Comparison of ENCODE assay signal across 8 cellular contexts in genomic region chr9:131394464-131395026, GRCh38. TPM values are rescaled to one million over a fixed set of nuclear protein-coding genes. Genes with fewer than 3 reads are reported as not detected.
DNase-seq lines count a peak whose midpoint lies in the region; ATAC-seq and TF ChIP-seq lines count a peak whose summit lies in the region.

No MANE protein-coding gene starts in this region.

- no peak for TF ChIP-seq POLR2A in testis (IDR thresholded peaks at IDR 0.05)

- H3K27ac ChIP-seq in C4-2B = peak overlapping the region; percentile 93
- H3K27ac ChIP-seq in HUES64 (ENCODE audit: low read depth, low read length) = peak overlapping the region; percentile 94
- H3K27ac ChIP-seq in testis = peak overlapping the region; percentile 90 to 98

- no peak for TF ChIP-seq CTCF in C4-2B (conservative IDR thresholded peaks at IDR 0.05)
- TF ChIP-seq CTCF in mesothelial cell of epicardium (IDR thresholded peaks at IDR 0.05; ENCODE audit: unreplicated experiment) = no peak
- no peak for TF ChIP-seq CTCF in testis (IDR thresholded peaks at IDR 0.05)

- H3K4me1 Mint-ChIP-seq in activated CD4-positive, alpha-beta memory T cell treated with anti-CD3 and anti-CD28 coated beads for 36 hours (ENCODE audit: low read depth) = peaks cover 45% of the 10 kb centered on the region
- H3K4me1 Mint-ChIP-seq in effector memory CD8-positive, alpha-beta T cell (ENCODE audit: low read depth in 2 of 2) = peaks cover 42 to 51% of the 10 kb centered on the region in 2 donors
- H3K4me1 Mint-ChIP-seq in mesothelial cell of epicardium = peaks cover 46% of the 10 kb centered on the region

- H3K9ac ChIP-seq in HUES64 (ENCODE audit: low read depth, low read length) = peak overlapping the region; percentile 90

- intact Hi-C loops in activated CD4-positive, alpha-beta memory T cell treated with anti-CD3 and anti-CD28 coated beads for 36 hours (cut with micrococcal nuclease) = loop anchor here (1.0 to 10.0 kb wide), 8 partner anchors 12 to 958 kb away; partner anchors contain the start of genes NUP214 and SETX
- intact Hi-C loops in testis (cut with DNase I; ENCODE audit: low total_unique reads) = no loop called here

- no peaks in the 10 kb centered on the region for H3K9me3 Mint-ChIP-seq in activated CD4-positive, alpha-beta memory T cell treated with anti-CD3 and anti-CD28 coated beads for 36 hours
- no peaks in the 10 kb centered on the region for H3K9me3 Mint-ChIP-seq in effector memory CD8-positive, alpha-beta T cell
- H3K9me3 Mint-ChIP-seq in mesothelial cell of epicardium = no peaks in the 10 kb centered on the region

- peak; percentile 62 for DNase-seq in activated CD4-positive, alpha-beta memory T cell treated with anti-CD3 and anti-CD28 coated beads for 36 hours
- peak; percentile 41 to 57 (median 44) for DNase-seq in effector memory CD8-positive, alpha-beta T cell
- peak; percentile 44 to 73 for DNase-seq in mesothelial cell of epicardium (ENCODE audit: low spot score in 2 of 2, unreplicated experiment in 2 of 2)
- DNase-seq in testis = peak; percentile 60
- no peak for DNase-seq in dedifferentiated amniotic fluid mesenchymal stem cell (ENCODE audit: extremely low spot score)

- CTCF ChIA-PET in activated CD4-positive, alpha-beta memory T cell treated with anti-CD3 and anti-CD28 coated beads for 36 hours (lab: Charles Lee) = no interaction called here

- POLR2A ChIA-PET in activated CD4-positive, alpha-beta memory T cell treated with anti-CD3 and anti-CD28 coated beads for 36 hours (lab: Charles Lee) = interaction anchor here (0.7 kb wide), 2 partner anchors 10 to 20 kb away, joined by 5 to 6 read pairs; no protein-coding TSS in a partner anchor

- H3K4me3 Mint-ChIP-seq in activated CD4-positive, alpha-beta memory T cell treated with anti-CD3 and anti-CD28 coated beads for 36 hours = peak overlapping the region; percentile 89
- peak overlapping the region; percentile 85 to 91 for H3K4me3 Mint-ChIP-seq in effector memory CD8-positive, alpha-beta T cell
- peak overlapping the region; percentile 92 for H3K4me3 Mint-ChIP-seq in mesothelial cell of epicardium

- peaks cover 36% of the 10 kb centered on the region for H3K4me1 ChIP-seq in HUES64 (ENCODE audit: insufficient read depth, low read length)
- H3K4me1 ChIP-seq in testis = peaks cover 48% of the 10 kb centered on the region

- H3K27me3 Mint-ChIP-seq in activated CD4-positive, alpha-beta memory T cell treated with anti-CD3 and anti-CD28 coated beads for 36 hours = no peaks in the 10 kb centered on the region
- H3K27me3 Mint-ChIP-seq in effector memory CD8-positive, alpha-beta T cell = no peaks in the 10 kb centered on the region
- no peaks in the 10 kb centered on the region for H3K27me3 Mint-ChIP-seq in mesothelial cell of epicardium (ENCODE audit: low read depth)

- H3K9me3 ChIP-seq in HUES64 (ENCODE audit: insufficient read depth, low read depth, low read length) (no peaks in the 10 kb centered on the region), testis (no peaks in the 10 kb centered on the region)

- H3K27ac Mint-ChIP-seq in activated CD4-positive, alpha-beta memory T cell treated with anti-CD3 and anti-CD28 coated beads for 36 hours = peak overlapping the region; percentile 95
- peak overlapping the region; percentile 95 to 96 for H3K27ac Mint-ChIP-seq in effector memory CD8-positive, alpha-beta T cell
- H3K27ac Mint-ChIP-seq in mesothelial cell of epicardium = peak overlapping the region; percentile 98

- peak; percentile 29 for ATAC-seq in GM19455 (IDR thresholded peaks at IDR 0.05; ENCODE audit: unreplicated experiment)
- peak; percentile 23 for ATAC-seq in effector memory CD8-positive, alpha-beta T cell (replicated peaks)

- peaks cover 8% of the 10 kb centered on the region for H3K36me3 ChIP-seq in HUES64 (ENCODE audit: insufficient read depth, low read length)
- no peaks in the 10 kb centered on the region for H3K36me3 ChIP-seq in testis (ENCODE audit: low read depth, missing control alignments)

- H3K27me3 ChIP-seq in HUES64 (ENCODE audit: insufficient read depth, low read length) = no peaks in the 10 kb centered on the region
- H3K27me3 ChIP-seq in testis = no peaks in the 10 kb centered on the region

- WGBS in HUES64 = under 1% methylated on average over 59 of the region's 61 CpGs
- 0% methylated on average over 13 to 50 of the region's 61 CpGs for WGBS in testis, 2 donors

- H3K36me3 Mint-ChIP-seq in activated CD4-positive, alpha-beta memory T cell treated with anti-CD3 and anti-CD28 coated beads for 36 hours = peaks cover 1% of the 10 kb centered on the region
- H3K36me3 Mint-ChIP-seq in effector memory CD8-positive, alpha-beta T cell (ENCODE audit: insufficient read depth) = peaks cover 34% of the 10 kb centered on the region
- H3K36me3 Mint-ChIP-seq in mesothelial cell of epicardium = no peaks in the 10 kb centered on the region

- H3K4me3 ChIP-seq in HUES64 (ENCODE audit: low read length) (peak overlapping the region; percentile 63), testis (peak overlapping the region; percentile 71 to 77)

RNA-seq across cellular contexts. Expression of gene PRRC2B, which starts 0.7 kb away (rescaled TPM):
- polyA plus RNA-seq in HUES64 (2013, experiment 1 of 2) = 85.6 TPM
- 111 TPM for polyA plus RNA-seq in HUES64 (2013, experiment 2 of 2)
- 100 to 1,000 TPM; 127 to 135 TPM for total RNA-seq in activated CD4-positive, alpha-beta memory T cell treated with anti-CD3 and anti-CD28 coated beads for 36 hours
- total RNA-seq in mesothelial cell of epicardium (495 to 505 TPM (median 497 TPM) in 3 replicates), testis (100 to 1,000 TPM; 175 to 213 TPM)
- polyA plus RNA-seq in testis (ENCODE audit: insufficient read depth, low read depth, low replicate concordance) = 111 TPM
